ENCODE assay signal across 11 cellular contexts in genomic region chr18:33898427-33898826, GRCh38.
"Had no signal": no experiment of that assay in that cellular context is flagged by ENCODE, and none has a peak within 500 bp of the region (broad histone marks: within the 10 kb centered on the region; RNA-seq: fewer than 3 reads in every experiment).

No MANE protein-coding gene starts in this region.

- DNase-seq: GM23248, GOT3, H7, H9, HCEC 1CT, HFFc6 had no signal

- H3K27ac ChIP-seq: GM23248 had no signal

- H3K4me3 Mint-ChIP-seq: GM23338, H9, HFFc6 had no signal

- H3K9me3 ChIP-seq: HAP-1 had no signal

- H3K4me1 Mint-ChIP-seq: GM23338, H9 had no signal

- FAIRE-seq: H1, H54 had no signal

- H3K4me1 ChIP-seq: HAP-1 had no signal

- H3K27ac Mint-ChIP-seq: GM23338, H9, HFFc6 had no signal

- ATAC-seq: GM23338, HCT116 had no signal

- H2AFZ ChIP-seq: GM23248, GM23338 had no signal

- H3K36me3 ChIP-seq: HAP-1 had no signal

- H3K4me3 ChIP-seq: GM23248, GM23338, HAP-1 had no signal

- H3K4me2 ChIP-seq: GM23338 had no signal

- H3K9ac ChIP-seq: GM23248 had no signal
